ENCODE assay signal across 8 cellular contexts in genomic region chr3:124559650-124560405, GRCh38.
A peak's percentile ranks its signal among the peaks of the same experiment; 100 is the strongest.
DNase-seq lines count a peak whose midpoint lies in the region; ATAC-seq and TF ChIP-seq lines count a peak whose summit lies in the region.

No MANE protein-coding gene starts in this region.

- no peaks in the 10 kb centered on the region for H3F3A ChIP-seq in neural cell (ENCODE audit: insufficient read depth, low read length, poor library complexity, severe bottlenecking)

- no peaks in the 10 kb centered on the region for H3K36me3 ChIP-seq in neural cell (ENCODE audit: insufficient read depth, low read length)

- H3K4me3 ChIP-seq in fibroblast of pulmonary artery (replicated peaks; ENCODE audit: low read depth, low read length) = no peak overlapping the region
- H3K4me3 ChIP-seq in neural cell (ENCODE audit: low read length) = no peak overlapping the region

- no peak overlapping the region for H3K9ac ChIP-seq in neural cell (ENCODE audit: low read length)

- in situ Hi-C loops in G401 (cut with HindIII; ENCODE audit: low sequenced_read_pairs) = loop anchor here (25.0 kb wide), 1 partner anchor 102 kb away; no protein-coding TSS in a partner anchor

- TF ChIP-seq EP300 in neural cell (conservative IDR thresholded peaks at IDR 0.05; ENCODE audit: poor library complexity, severe bottlenecking) = no peak

- H3K27ac ChIP-seq in neural cell (ENCODE audit: low read length) = no peak overlapping the region

- DNase-seq in G401 (ENCODE audit: low spot score) (peak; percentile 79), Kasumi-1 (lab: John Stamatoyannopoulos, UW) (peak; percentile 46 to 63), RKO (ENCODE audit: low spot score) (peak; percentile 70), fibroblast of pulmonary artery (ENCODE audit: low read depth) (peak; percentile 90), stromal cell of bone marrow (ENCODE audit: low read depth) (peak; percentile 71)
- DNase-seq in activated T-helper 1 cell treated with anti-CD3 and anti-CD28 coated beads, Interleukin-2, amount 50 U/mL, for 16 hours (ENCODE audit: low read depth in 1 of 2, low spot score in 1 of 2) = peak; percentile 12 to 21

- H3K9me3 ChIP-seq in neural cell (ENCODE audit: low read length) = no peaks in the 10 kb centered on the region

- no peaks in the 10 kb centered on the region for H3K9me2 ChIP-seq in neural cell (ENCODE audit: insufficient read depth, low read length)

- TF ChIP-seq RAD21 in neural cell (conservative IDR thresholded peaks at IDR 0.05) = peak; percentile 83

- no peak overlapping the region for H3K4me2 ChIP-seq in neural cell (ENCODE audit: low read length)

- TF ChIP-seq CTCF in fibroblast of pulmonary artery (IDR thresholded peaks at IDR 0.05; ENCODE audit: low read length, missing control alignments) (peak; percentile 94), neural cell (IDR thresholded peaks at IDR 0.05; ENCODE audit: poor library complexity, severe bottlenecking) (peak; percentile 88)

- ATAC-seq in HG02759 (IDR thresholded peaks at IDR 0.05; ENCODE audit: unreplicated experiment) = no peak

- H3K79me2 ChIP-seq in neural cell (replicated peaks; ENCODE audit: insufficient read depth, low read length) = no peaks in the 10 kb centered on the region

- no peak overlapping the region for H2AFZ ChIP-seq in neural cell (ENCODE audit: low read depth, low read length)

- H4K20me1 ChIP-seq in neural cell (ENCODE audit: insufficient read depth) = no peaks in the 10 kb centered on the region

- no peaks in the 10 kb centered on the region for H3K27me3 ChIP-seq in neural cell (ENCODE audit: insufficient read depth, low read depth, low read length)

TF ChIP-seq in neural cell, 6 proteins besides CTCF, POLR2A, EP300 and RAD21:
- TF ChIP-seq REST (IDR thresholded peaks at IDR 0.05; ENCODE audit: borderline replicate concordance) (no peak), EZH2 (IDR thresholded peaks at IDR 0.05; ENCODE audit: borderline replicate concordance, insufficient read depth, low read length, poor library complexity, severe bottlenecking) (no peak), TAF1 (IDR thresholded peaks at IDR 0.05; ENCODE audit: low read depth) (no peak), MXI1 (conservative IDR thresholded peaks at IDR 0.05; ENCODE audit: poor library complexity, severe bottlenecking) (peak; percentile 25), SMC3 (conservative IDR thresholded peaks at IDR 0.05; ENCODE audit: poor library complexity) (peak; percentile 74), POLR2AphosphoS5 (IDR thresholded peaks at IDR 0.05) (no peak)

Comparison
In these comparisons a context has a peak if more than half of its experiments do, and no peak if none do; other contexts are left out.
1. DNase-seq: peak in every context shown above with its lines; median percentile 90 in fibroblast of pulmonary artery; 79 in G401; 71 in stromal cell of bone marrow; 70 in RKO; 54 in Kasumi-1; 16 in activated T-helper 1 cell treated with anti-CD3 and anti-CD28 coated beads, Interleukin-2, amount 50 U/mL, for 16 hours.